In the genomic region with DNA sequence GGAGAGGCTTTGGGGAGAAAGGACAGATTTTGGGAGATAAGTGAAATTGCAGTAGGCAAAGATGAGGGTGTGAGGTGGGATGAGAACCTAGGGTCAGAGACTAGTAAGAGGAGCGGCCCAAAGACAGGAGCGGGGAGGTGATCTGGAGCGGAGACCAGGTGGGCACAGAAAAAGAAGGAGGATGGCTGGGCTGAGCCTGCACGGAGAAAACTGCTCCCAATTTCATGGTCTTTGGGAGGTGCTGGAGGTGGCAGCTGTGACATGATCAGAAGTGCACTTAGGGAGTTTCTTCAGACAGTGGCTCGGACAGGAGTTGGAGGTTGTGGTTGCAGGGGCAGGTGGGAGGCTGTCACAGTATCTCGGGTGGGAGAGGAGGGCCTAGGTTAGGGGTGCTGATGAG, we compare ENCODE assay signal across 36 cellular contexts.
"Had no signal": no experiment of that assay in that cellular context is flagged by ENCODE, and none has a peak within 500 bp of the region (broad histone marks: within the 10 kb centered on the region; RNA-seq: fewer than 3 reads in every experiment).

No MANE protein-coding gene starts in this region.

- H3K4me1 Mint-ChIP-seq: activated B cell treated with CpG ODN at 0.5 μM for 24 hours; activated T-helper 17 cell treated with anti-CD3 and anti-CD28 coated beads, Interleukin-2, amount 50 U/mL, for 72 hours had no signal

- H3K36me3 ChIP-seq: adrenal gland, brain microvascular endothelial cell, breast epithelium had no signal

- H3K4me1 ChIP-seq: adrenal gland, body of pancreas, breast epithelium had no signal

- H3K4me3 ChIP-seq: adrenal gland, body of pancreas, breast epithelium had no signal

- H3K27ac ChIP-seq: adrenal gland, body of pancreas, brain microvascular endothelial cell, breast epithelium, VCaP had no signal

- FAIRE-seq: astrocyte, TTC549 had no signal

- H3K36me3 Mint-ChIP-seq: activated CD4-positive, alpha-beta memory T cell treated with anti-CD3 and anti-CD28 coated beads for 36 hours; activated naive CD4-positive, alpha-beta T cell treated with anti-CD3 and anti-CD28 coated beads, Interleukin-2, amount 50 U/mL, for 72 hours; activated naive CD8-positive, alpha-beta T cell treated with anti-CD3 and anti-CD28 coated beads for 36 hours had no signal

- DNase-seq: activated B cell treated with CpG ODN at 0.5 μM for 24 hours; activated CD4-positive, alpha-beta memory T cell treated with anti-CD3 and anti-CD28 coated beads for 36 hours; activated CD4-positive, alpha-beta T cell treated with anti-CD3 and anti-CD28 coated beads for 48 hours; activated CD4-positive, alpha-beta T cell treated with anti-CD3 and anti-CD28 coated beads, Interleukin-2, amount 50 U/mL, for 1 hour; activated CD4-positive, alpha-beta T cell treated with anti-CD3 and anti-CD28 coated beads, Interleukin-2, amount 50 U/mL, for 4 hours; activated CD4-positive, CD25-positive, alpha-beta regulatory T cell treated with anti-CD3 and anti-CD28 coated beads, Interleukin-2, amount 50 U/mL, for 72 hours; activated CD8-positive, alpha-beta memory T cell treated with anti-CD3 and anti-CD28 coated beads, Interleukin-2, amount 50 U/mL, for 4 hours; activated CD8-positive, alpha-beta T cell treated with anti-CD3 and anti-CD28 coated beads for 36 hours; activated effector memory CD4-positive, alpha-beta T cell treated with anti-CD3 and anti-CD28 coated beads, Interleukin-2, amount 50 U/mL, for 16 hours; activated gamma-delta T cell treated with Interleukin-2 at 50 U/mL for 16 hours; activated naive CD4-positive, alpha-beta T cell; activated naive CD4-positive, alpha-beta T cell treated with anti-CD3 and anti-CD28 coated beads for 36 hours; activated naive CD4-positive, alpha-beta T cell treated with anti-CD3 and anti-CD28 coated beads, Interleukin-2, amount 50 U/mL, for 16 hours; activated naive CD8-positive, alpha-beta T cell treated with anti-CD3 and anti-CD28 coated beads for 36 hours; activated T-cell treated with anti-CD3 and anti-CD28 coated beads for 4 hours; activated T-cell treated with anti-CD3 and anti-CD28 coated beads, Interleukin-2, amount 50 U/mL, for 1 hour; activated T-cell treated with anti-CD3 and anti-CD28 coated beads, Interleukin-2, amount 50 U/mL, for 4 hours; activated T-cell treated with anti-CD3 and anti-CD28 coated beads, Interleukin-2, amount 50 U/mL, for 72 hours; adrenal gland; amniotic stem cell; aorta; body of pancreas; brain microvascular endothelial cell; central memory CD4-positive, alpha-beta T cell; T-helper 1 cell; T-helper 2 cell; T-helper 9 cell had no signal

- H3K27me3 Mint-ChIP-seq: activated B cell treated with CpG ODN at 0.5 μM for 24 hours; activated naive CD8-positive, alpha-beta T cell treated with anti-CD3 and anti-CD28 coated beads for 36 hours had no signal

- H3K4me3 Mint-ChIP-seq: activated B cell treated with CpG ODN at 0.5 μM for 24 hours; activated CD4-positive, alpha-beta memory T cell treated with anti-CD3 and anti-CD28 coated beads for 36 hours; activated CD8-positive, alpha-beta T cell treated with anti-CD3 and anti-CD28 coated beads for 36 hours; activated naive CD4-positive, alpha-beta T cell treated with anti-CD3 and anti-CD28 coated beads for 36 hours; activated naive CD8-positive, alpha-beta T cell treated with anti-CD3 and anti-CD28 coated beads for 36 hours; activated T-cell treated with anti-CD3 and anti-CD28 coated beads, Interleukin-2, amount 50 U/mL, for 4 hours; activated T-cell treated with anti-CD3 and anti-CD28 coated beads, Interleukin-2, amount 50 U/mL, for 72 hours; activated T-helper 1 cell treated with anti-CD3 and anti-CD28 coated beads, Interleukin-12 subunit alpha, Interleukin-12 subunit beta, Interleukin-2, Interleukin-4 antibody, amounts not matched to agents 30 ng/mL and 10 ng/mL and 1 ng/mL, durations not matched to agents 14 hours and 24 hours and 36 hours; activated T-helper 17 cell treated with anti-CD3 and anti-CD28 coated beads, Interleukin-2, amount 50 U/mL, for 72 hours; T-helper 1 cell treated with Interleukin-12 subunit alpha and Interleukin-12 subunit beta and Interleukin-4 antibody, amounts not matched to agents 30 μg/mL and 1 μg/mL, for 36 hours; T-helper 2 cell treated with Interferon-gamma antibody and Interleukin-4, amounts not matched to agents 5 μg/mL and 100 μg/mL, for 36 hours had no signal

- H3K9me3 Mint-ChIP-seq: activated B cell treated with CpG ODN at 0.5 μM for 24 hours; activated CD4-positive, alpha-beta memory T cell treated with anti-CD3 and anti-CD28 coated beads for 36 hours; activated CD8-positive, alpha-beta T cell treated with anti-CD3 and anti-CD28 coated beads for 36 hours; activated naive CD4-positive, alpha-beta T cell treated with anti-CD3 and anti-CD28 coated beads for 36 hours; activated naive CD8-positive, alpha-beta T cell treated with anti-CD3 and anti-CD28 coated beads for 36 hours; activated T-cell treated with anti-CD3 and anti-CD28 coated beads, Interleukin-2, amount 50 U/mL, for 4 hours; activated T-helper 17 cell treated with anti-CD3 and anti-CD28 coated beads, Interleukin-2, amount 50 U/mL, for 72 hours had no signal

- H3K27me3 ChIP-seq: body of pancreas, brain microvascular endothelial cell, breast epithelium had no signal

- H3K27ac Mint-ChIP-seq: activated B cell treated with CpG ODN at 0.5 μM for 24 hours; activated CD4-positive, alpha-beta memory T cell treated with anti-CD3 and anti-CD28 coated beads for 36 hours; activated CD8-positive, alpha-beta T cell treated with anti-CD3 and anti-CD28 coated beads for 36 hours; activated naive CD4-positive, alpha-beta T cell treated with anti-CD3 and anti-CD28 coated beads for 36 hours; activated naive CD4-positive, alpha-beta T cell treated with anti-CD3 and anti-CD28 coated beads, Interleukin-2, amount 50 U/mL, for 72 hours; activated naive CD8-positive, alpha-beta T cell treated with anti-CD3 and anti-CD28 coated beads for 36 hours; activated T-cell treated with anti-CD3 and anti-CD28 coated beads, Interleukin-2, amount 50 U/mL, for 72 hours; activated T-helper 1 cell treated with anti-CD3 and anti-CD28 coated beads, Interleukin-12 subunit alpha, Interleukin-12 subunit beta, Interleukin-2, Interleukin-4 antibody, amounts not matched to agents 30 ng/mL and 10 ng/mL and 1 ng/mL, durations not matched to agents 14 hours and 24 hours and 36 hours; activated T-helper 17 cell treated with anti-CD3 and anti-CD28 coated beads, Interleukin-2, amount 50 U/mL, for 72 hours; T-helper 1 cell treated with Interleukin-12 subunit alpha and Interleukin-12 subunit beta and Interleukin-4 antibody, amounts not matched to agents 30 μg/mL and 1 μg/mL, for 36 hours; T-helper 2 cell treated with Interferon-gamma antibody and Interleukin-4, amounts not matched to agents 5 μg/mL and 100 μg/mL, for 36 hours had no signal

- H3K9me3 ChIP-seq: adrenal gland, body of pancreas, breast epithelium had no signal
